8 cellular contexts compared by ENCODE assay signal in the genomic region with DNA sequence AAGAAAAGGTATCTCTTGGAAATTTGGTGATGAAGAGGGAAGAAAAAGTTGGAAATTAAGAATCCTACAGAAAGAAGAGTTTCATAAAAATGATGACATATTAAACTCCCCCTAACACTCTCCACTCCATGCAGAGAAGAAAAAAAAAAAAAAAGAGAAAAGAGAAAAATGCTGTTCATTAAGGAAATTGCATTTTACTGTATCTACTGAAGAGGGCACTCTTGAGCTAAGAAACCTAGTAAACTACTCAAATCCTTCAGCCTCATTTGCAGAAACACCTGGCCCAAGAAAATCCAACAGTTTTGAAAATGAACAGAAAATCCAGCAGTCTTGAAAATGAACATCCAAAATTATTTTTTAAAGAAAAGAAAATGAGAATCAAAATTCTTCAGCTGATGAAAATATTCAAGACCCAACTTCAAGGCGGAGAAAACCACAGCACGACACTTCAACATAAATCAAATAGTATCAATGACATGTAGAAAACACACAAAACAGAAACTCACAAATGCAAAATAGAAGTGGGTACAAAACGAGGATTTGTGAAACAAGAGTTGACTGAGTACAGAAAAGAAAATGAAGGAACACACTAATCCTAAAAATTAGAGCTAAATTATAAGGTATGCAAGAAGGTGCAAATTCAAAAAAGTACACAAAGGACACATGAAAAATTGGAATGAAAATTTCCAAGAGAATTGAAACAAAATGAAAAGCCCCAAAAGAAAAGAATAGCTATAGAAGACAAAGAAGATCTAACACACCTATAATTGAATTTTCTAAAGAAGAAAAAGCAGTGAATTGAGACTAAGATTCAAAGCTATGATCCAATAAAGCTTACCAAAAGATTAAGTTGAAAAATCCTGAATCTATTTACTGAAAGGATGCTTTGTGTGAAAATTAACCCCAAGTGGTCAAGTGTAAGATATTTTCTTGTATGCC.
DNase-seq lines count a peak whose midpoint lies in the region; ATAC-seq and TF ChIP-seq lines count a peak whose summit lies in the region.

No MANE protein-coding gene starts in this region.

- WGBS in SK-N-SH (ENCODE audit: low lambda C conversion rate): 70% methylated on average over 3 of the region's 3 CpGs

- H3K4me3 ChIP-seq in SK-N-SH (ENCODE audit: low read depth in 2 of 2, low read length in 1 of 2): no peak overlapping the region; a peak in 1 of 4 replicates
- H3K4me3 ChIP-seq in adipocyte (ENCODE audit: low read length): no peak overlapping the region

- TF ChIP-seq EP300 in SK-N-SH (IDR thresholded peaks at IDR 0.05; ENCODE audit: borderline replicate concordance in 1 of 2, low read depth in 1 of 2, low read length in 1 of 2): no peak

- no peaks in the 10 kb centered on the region for H4K20me1 ChIP-seq in SK-N-SH (ENCODE audit: insufficient read depth)

- H3K4me1 ChIP-seq in SK-N-SH (ENCODE audit: control insufficient read depth in 1 of 2, insufficient read depth in 2 of 2, low read depth in 1 of 2, low read length in 1 of 2) (peaks cover 0 to 7% of the 10 kb centered on the region in 2 experiments; a peak in 3 of 4 replicates), adipocyte (ENCODE audit: control insufficient read depth, insufficient read depth, low read length) (peaks cover 8% of the 10 kb centered on the region)

- no peaks in the 10 kb centered on the region for H3K9me2 ChIP-seq in SK-N-SH

- peak; percentile 78 for TF ChIP-seq RAD21 in SK-N-SH (IDR thresholded peaks at IDR 0.05; ENCODE audit: low read length)

- no peaks in the 10 kb centered on the region for H3K36me3 ChIP-seq in SK-N-SH (replicated peaks in 1 of 2; ENCODE audit: control insufficient read depth in 1 of 2, insufficient read depth in 2 of 2, low read length in 1 of 2)
- H3K36me3 ChIP-seq in adipocyte (ENCODE audit: control insufficient read depth, insufficient read depth, low read length, severe bottlenecking): no peaks in the 10 kb centered on the region

- CTCF ChIA-PET in SK-N-SH (lab: Yijun Ruan, JAX): interaction anchor here (0.7 to 2.4 kb wide), 28 partner anchors 11 to 1268 kb away, joined by 3 to 30 read pairs (median 3); a partner anchor contains a TSS

- H3K27me3 ChIP-seq in SK-N-SH (ENCODE audit: insufficient read depth) (no peaks in the 10 kb centered on the region), adipocyte (replicated peaks; ENCODE audit: control insufficient read depth, insufficient read depth, low read length) (no peaks in the 10 kb centered on the region)

- no peaks in the 10 kb centered on the region for H3K79me2 ChIP-seq in SK-N-SH (ENCODE audit: insufficient read depth)

- no peak overlapping the region for H3K27ac ChIP-seq in SK-N-SH (ENCODE audit: low read depth in 2 of 2, low read length in 1 of 2)

- POLR2A ChIA-PET in SK-N-SH (lab: Yijun Ruan, JAX): no interaction called here

- DNase-seq in SK-N-SH (peak; percentile 25), NCI-H1694 (lab: John Stamatoyannopoulos, UW) (peak; percentile 79), adipocyte (ENCODE audit: low read depth) (peak; percentile 64), kidney glomerular epithelial cell (lab: John Stamatoyannopoulos, UW) (peak; percentile 49)

- H3K9me3 ChIP-seq in SK-N-SH (0 out of 2 replicates have a peak, but pooled peaks cover 2% of the 10 kb centered on the region), adipocyte (ENCODE audit: control insufficient read depth, low read length) (peaks cover 8% of the 10 kb centered on the region)

- H3F3A ChIP-seq in SK-N-SH (replicated peaks; ENCODE audit: insufficient read depth): no peaks in the 10 kb centered on the region

- ATAC-seq in SK-N-SH treated with all-trans-retinoic acid at 6 μM for 48 hours (no peak), HG03432 (IDR thresholded peaks at IDR 0.05; ENCODE audit: unreplicated experiment) (no peak), GM21723 (IDR thresholded peaks at IDR 0.05; ENCODE audit: unreplicated experiment) (no peak), HG03521 (IDR thresholded peaks at IDR 0.05; ENCODE audit: unreplicated experiment) (no peak)

- peak; percentile 61 for TF ChIP-seq CTCF in SK-N-SH (IDR thresholded peaks at IDR 0.05)

- H3K4me2 ChIP-seq in SK-N-SH: no peak overlapping the region

- H3K9ac ChIP-seq in SK-N-SH: no peak overlapping the region
- no peak overlapping the region for H3K9ac ChIP-seq in adipocyte (ENCODE audit: low read length)

- no peak overlapping the region for H2AFZ ChIP-seq in SK-N-SH (ENCODE audit: low read depth)

TF ChIP-seq in SK-N-SH, 30 proteins besides CTCF, POLR2A, EP300 and RAD21:
- TF ChIP-seq FOXM1 (IDR thresholded peaks at IDR 0.05; ENCODE audit: low read depth): no peak
- TF ChIP-seq FOXJ3 (CRISPR knock-in tag; IDR thresholded peaks at IDR 0.05): no peak
- TF ChIP-seq SMC3 (IDR thresholded peaks at IDR 0.05; ENCODE audit: low read depth, low read length): peak; percentile 48

TF ChIP-seq in SK-N-SH treated with all-trans-retinoic acid at 6 μM for 48 hours, 23 proteins besides CTCF, POLR2A, EP300 and RAD21:
- TF ChIP-seq, protein P1, sequence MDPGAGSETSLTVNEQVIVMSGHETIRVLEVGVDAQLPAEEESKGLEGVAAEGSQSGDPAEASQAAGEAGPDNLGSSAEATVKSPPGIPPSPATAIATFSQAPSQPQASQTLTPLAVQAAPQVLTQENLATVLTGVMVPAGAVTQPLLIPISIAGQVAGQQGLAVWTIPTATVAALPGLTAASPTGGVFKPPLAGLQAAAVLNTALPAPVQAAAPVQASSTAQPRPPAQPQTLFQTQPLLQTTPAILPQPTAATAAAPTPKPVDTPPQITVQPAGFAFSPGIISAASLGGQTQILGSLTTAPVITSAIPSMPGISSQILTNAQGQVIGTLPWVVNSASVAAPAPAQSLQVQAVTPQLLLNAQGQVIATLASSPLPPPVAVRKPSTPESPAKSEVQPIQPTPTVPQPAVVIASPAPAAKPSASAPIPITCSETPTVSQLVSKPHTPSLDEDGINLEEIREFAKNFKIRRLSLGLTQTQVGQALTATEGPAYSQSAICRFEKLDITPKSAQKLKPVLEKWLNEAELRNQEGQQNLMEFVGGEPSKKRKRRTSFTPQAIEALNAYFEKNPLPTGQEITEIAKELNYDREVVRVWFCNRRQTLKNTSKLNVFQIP (CRISPR knock-in tag; IDR thresholded peaks at IDR 0.05; ENCODE audit: borderline replicate concordance, low read depth): no peak
- TF ChIP-seq ESRRG (CRISPR knock-in tag; IDR thresholded peaks at IDR 0.05): no peak
- no peak for TF ChIP-seq ZNF8 (CRISPR knock-in tag; IDR thresholded peaks at IDR 0.05)
- TF ChIP-seq ZC3H10 (CRISPR knock-in tag; IDR thresholded peaks at IDR 0.05): no peak
- TF ChIP-seq ARNTL (CRISPR knock-in tag; IDR thresholded peaks at IDR 0.05; ENCODE audit: borderline replicate concordance, low read depth): no peak
- TF ChIP-seq ZFP3 (CRISPR knock-in tag; IDR thresholded peaks at IDR 0.05): no peak
- no peak for TF ChIP-seq ISL1 (CRISPR knock-in tag; IDR thresholded peaks at IDR 0.05)
- TF ChIP-seq, protein P2, sequence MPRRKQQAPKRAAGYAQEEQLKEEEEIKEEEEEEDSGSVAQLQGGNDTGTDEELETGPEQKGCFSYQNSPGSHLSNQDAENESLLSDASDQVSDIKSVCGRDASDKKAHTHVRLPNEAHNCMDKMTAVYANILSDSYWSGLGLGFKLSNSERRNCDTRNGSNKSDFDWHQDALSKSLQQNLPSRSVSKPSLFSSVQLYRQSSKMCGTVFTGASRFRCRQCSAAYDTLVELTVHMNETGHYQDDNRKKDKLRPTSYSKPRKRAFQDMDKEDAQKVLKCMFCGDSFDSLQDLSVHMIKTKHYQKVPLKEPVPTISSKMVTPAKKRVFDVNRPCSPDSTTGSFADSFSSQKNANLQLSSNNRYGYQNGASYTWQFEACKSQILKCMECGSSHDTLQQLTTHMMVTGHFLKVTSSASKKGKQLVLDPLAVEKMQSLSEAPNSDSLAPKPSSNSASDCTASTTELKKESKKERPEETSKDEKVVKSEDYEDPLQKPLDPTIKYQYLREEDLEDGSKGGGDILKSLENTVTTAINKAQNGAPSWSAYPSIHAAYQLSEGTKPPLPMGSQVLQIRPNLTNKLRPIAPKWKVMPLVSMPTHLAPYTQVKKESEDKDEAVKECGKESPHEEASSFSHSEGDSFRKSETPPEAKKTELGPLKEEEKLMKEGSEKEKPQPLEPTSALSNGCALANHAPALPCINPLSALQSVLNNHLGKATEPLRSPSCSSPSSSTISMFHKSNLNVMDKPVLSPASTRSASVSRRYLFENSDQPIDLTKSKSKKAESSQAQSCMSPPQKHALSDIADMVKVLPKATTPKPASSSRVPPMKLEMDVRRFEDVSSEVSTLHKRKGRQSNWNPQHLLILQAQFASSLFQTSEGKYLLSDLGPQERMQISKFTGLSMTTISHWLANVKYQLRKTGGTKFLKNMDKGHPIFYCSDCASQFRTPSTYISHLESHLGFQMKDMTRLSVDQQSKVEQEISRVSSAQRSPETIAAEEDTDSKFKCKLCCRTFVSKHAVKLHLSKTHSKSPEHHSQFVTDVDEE (CRISPR knock-in tag; IDR thresholded peaks at IDR 0.05): no peak
- TF ChIP-seq SNAI2 (CRISPR knock-in tag; IDR thresholded peaks at IDR 0.05): no peak
- no peak for TF ChIP-seq GLIS3 (CRISPR knock-in tag; IDR thresholded peaks at IDR 0.05)
- no peak for TF ChIP-seq RARB (CRISPR knock-in tag; IDR thresholded peaks at IDR 0.05)
- no peak for TF ChIP-seq ZNF565 (CRISPR knock-in tag; conservative IDR thresholded peaks at IDR 0.05; ENCODE audit: low read depth)
- no peak for TF ChIP-seq OSR1 (CRISPR knock-in tag; IDR thresholded peaks at IDR 0.05)
- no peak for TF ChIP-seq TOX (CRISPR knock-in tag; IDR thresholded peaks at IDR 0.05; ENCODE audit: borderline replicate concordance)
- TF ChIP-seq ZNF70 (CRISPR knock-in tag; IDR thresholded peaks at IDR 0.05): no peak
- TF ChIP-seq BACH2 (CRISPR knock-in tag; IDR thresholded peaks at IDR 0.05; ENCODE audit: borderline replicate concordance): no peak
- TF ChIP-seq PPARA (CRISPR knock-in tag; IDR thresholded peaks at IDR 0.05; ENCODE audit: borderline replicate concordance): no peak
- TF ChIP-seq TCF4 (CRISPR knock-in tag; IDR thresholded peaks at IDR 0.05; ENCODE audit: borderline replicate concordance): no peak
- no peak for TF ChIP-seq ZFP30 (CRISPR knock-in tag; IDR thresholded peaks at IDR 0.05)

Comparison
In these comparisons a context has a peak if more than half of its experiments do, and no peak if none do; other contexts are left out.
1. DNase-seq: peak in every context shown above with its lines; median percentile 79 in NCI-H1694; 64 in adipocyte; 49 in kidney glomerular epithelial cell; 25 in SK-N-SH.